Comparison of ENCODE assay signal across 25 cellular contexts in the genomic region with DNA sequence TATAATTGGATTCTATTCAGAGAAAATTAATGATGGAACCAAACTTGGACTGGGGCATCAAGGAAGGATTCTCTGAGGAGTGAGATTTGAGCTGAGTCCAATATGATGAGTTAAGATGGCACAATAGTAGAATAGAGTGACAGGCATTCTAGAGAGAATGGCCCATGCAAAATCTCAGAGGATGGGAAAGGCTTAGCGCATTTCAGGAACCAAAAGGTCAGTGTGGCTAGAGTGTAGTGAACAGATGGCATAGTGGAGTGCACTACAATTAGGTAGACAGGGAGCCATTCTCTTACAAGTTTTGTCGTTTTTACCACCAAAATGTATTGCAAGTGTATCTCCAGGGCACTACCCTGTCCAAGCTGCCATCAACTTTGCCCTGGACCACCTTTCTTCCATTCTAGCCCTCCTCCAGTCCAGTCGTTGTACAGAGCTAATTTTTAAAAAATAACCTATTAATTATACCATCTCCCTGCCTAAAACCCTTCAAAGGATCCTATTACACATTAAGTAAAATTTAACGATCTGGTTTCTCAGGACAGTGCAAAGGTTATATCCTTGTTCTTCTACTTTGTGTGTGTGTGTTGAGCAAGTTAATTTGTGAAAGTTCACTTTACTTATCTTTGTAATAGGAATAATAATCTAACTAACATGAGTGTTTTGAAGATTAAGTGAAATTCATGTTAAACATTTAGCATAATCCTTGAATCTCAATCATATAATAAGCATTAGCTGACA.
"Had no signal": no experiment of that assay in that cellular context is flagged by ENCODE, and none has a peak within 500 bp of the region (broad histone marks: within the 10 kb centered on the region; RNA-seq: fewer than 3 reads in every experiment).

No MANE protein-coding gene starts in this region.

- H3K4me2 ChIP-seq: SK-N-SH had no signal

- H3K4me1 Mint-ChIP-seq: activated CD4-positive, alpha-beta memory T cell treated with anti-CD3 and anti-CD28 coated beads, Interleukin-2, amount 10 ng/mL, durations not matched to agents 7 days and 5 days; activated naive CD4-positive, alpha-beta T cell treated with anti-CD3 and anti-CD28 coated beads, Interleukin-2, amount 10 ng/mL, durations not matched to agents 7 days and 5 days; activated naive CD8-positive, alpha-beta T cell treated with anti-CD3 and anti-CD28 coated beads for 36 hours had no signal

- H3K9me3 ChIP-seq: SK-N-SH had no signal

- H3K36me3 ChIP-seq: brain microvascular endothelial cell, cardiac muscle cell had no signal

- H3K27me3 ChIP-seq: brain microvascular endothelial cell, cardiac muscle cell, Peyer's patch, SJCRH30 had no signal

- ATAC-seq: activated T-cell treated with anti-CD3 and anti-CD28 coated beads, Interleukin-2, amount 50 U/mL, for 72 hours had no signal

- H3K9ac ChIP-seq: SK-N-SH had no signal

- H3K27me3 Mint-ChIP-seq: activated CD4-positive, alpha-beta memory T cell treated with anti-CD3 and anti-CD28 coated beads, Interleukin-2, amount 10 ng/mL, durations not matched to agents 7 days and 5 days; activated naive CD4-positive, alpha-beta T cell treated with anti-CD3 and anti-CD28 coated beads, Interleukin-2, amount 10 ng/mL, durations not matched to agents 7 days and 5 days; activated naive CD8-positive, alpha-beta T cell treated with anti-CD3 and anti-CD28 coated beads for 36 hours had no signal

- H3K27ac Mint-ChIP-seq: activated CD4-positive, alpha-beta memory T cell treated with anti-CD3 and anti-CD28 coated beads, Interleukin-2, amount 10 ng/mL, durations not matched to agents 7 days and 5 days; activated naive CD4-positive, alpha-beta T cell treated with anti-CD3 and anti-CD28 coated beads, Interleukin-2, amount 10 ng/mL, durations not matched to agents 7 days and 5 days; activated naive CD8-positive, alpha-beta T cell treated with anti-CD3 and anti-CD28 coated beads for 36 hours; activated T-cell treated with anti-CD3 and anti-CD28 coated beads, Interleukin-2, amount 50 U/mL, for 72 hours; activated T-helper 2 cell treated with anti-CD3 and anti-CD28 coated beads, Interferon-gamma antibody, Interleukin-2, Interleukin-4, amounts not matched to agents 10 μg/mL and 5 μg/mL and 100 μg/mL, durations not matched to agents 14 hours and 24 hours and 36 hours had no signal

- H3K27ac ChIP-seq: brain microvascular endothelial cell, cardiac muscle cell, Peyer's patch, RWPE1, SJCRH30, VCaP had no signal

- H3K4me1 ChIP-seq: Peyer's patch, SJCRH30 had no signal

- H3K4me3 ChIP-seq: cardiac muscle cell, Peyer's patch, SJCRH30 had no signal

- H3K4me3 Mint-ChIP-seq: activated CD4-positive, alpha-beta memory T cell treated with anti-CD3 and anti-CD28 coated beads, Interleukin-2, amount 10 ng/mL, durations not matched to agents 7 days and 5 days; activated naive CD4-positive, alpha-beta T cell treated with anti-CD3 and anti-CD28 coated beads, Interleukin-2, amount 10 ng/mL, durations not matched to agents 7 days and 5 days; activated naive CD8-positive, alpha-beta T cell treated with anti-CD3 and anti-CD28 coated beads for 36 hours; activated T-cell treated with anti-CD3 and anti-CD28 coated beads, Interleukin-2, amount 50 U/mL, for 72 hours had no signal

- DNase-seq: activated CD4-positive, alpha-beta memory T cell treated with anti-CD3 and anti-CD28 coated beads, Interleukin-2, amount 10 ng/mL, durations not matched to agents 7 days and 5 days; activated CD4-positive, alpha-beta T cell treated with anti-CD3 and anti-CD28 coated beads, Interleukin-2, amount 50 U/mL, for 1 hour; activated CD4-positive, CD25-positive, alpha-beta regulatory T cell; activated gamma-delta T cell treated with Interleukin-2 at 50 U/mL for 16 hours; activated naive CD4-positive, alpha-beta T cell treated with anti-CD3 and anti-CD28 coated beads, Interleukin-2, amount 10 ng/mL, durations not matched to agents 7 days and 5 days; activated naive CD8-positive, alpha-beta T cell treated with anti-CD3 and anti-CD28 coated beads for 36 hours; activated T-cell treated with anti-CD3 and anti-CD28 coated beads for 4 hours; activated T-cell treated with anti-CD3 and anti-CD28 coated beads, Interleukin-2, amount 50 U/mL, for 72 hours; brain microvascular endothelial cell; KG1; NCI-H1092; NCI-H1417; NCI-H1930; NCI-H2107; NCI-H345; NCI-H510A; Peyer's patch; Right ventricle myocardium superior; SJCRH30; SK-N-SH; T-helper 1 cell had no signal
